26 cellular contexts compared by ENCODE assay signal in the genomic region with DNA sequence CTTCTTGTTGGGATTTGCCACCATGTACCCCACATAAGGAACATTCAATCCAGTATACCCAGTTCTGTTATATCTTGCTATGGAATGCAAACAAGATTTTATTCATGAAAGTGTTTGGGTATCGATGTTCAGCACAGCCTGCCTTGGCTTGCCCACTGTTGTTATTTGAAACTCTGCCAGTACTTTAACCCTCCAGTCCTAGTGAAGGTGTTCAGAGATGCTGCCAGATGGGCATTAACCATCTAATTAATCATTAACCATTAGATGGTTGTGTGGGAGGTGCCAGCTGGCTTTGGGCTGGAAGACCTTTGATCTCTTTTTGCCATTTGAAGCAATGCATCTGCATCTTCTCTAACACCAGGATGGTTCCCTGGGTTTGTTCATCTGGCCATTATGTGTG.
A peak's percentile ranks its signal among the peaks of the same experiment; 100 is the strongest.
DNase-seq lines count a peak whose midpoint lies in the region; ATAC-seq and TF ChIP-seq lines count a peak whose summit lies in the region.
"Had no signal": no experiment of that assay in that cellular context is flagged by ENCODE, and none has a peak within 500 bp of the region (broad histone marks: within the 10 kb centered on the region; RNA-seq: fewer than 3 reads in every experiment).

No MANE protein-coding gene starts in this region.

- ATAC-seq in GM18861 (IDR thresholded peaks at IDR 0.05; ENCODE audit: unreplicated experiment) (peak; percentile 61), HG03432 (IDR thresholded peaks at IDR 0.05; ENCODE audit: unreplicated experiment) (peak; percentile 52), esophagus mucosa (peak; percentile 81)
- ATAC-seq: activated CD4-positive, alpha-beta T cell treated with anti-CD3 and anti-CD28 coated beads for 36 hours; gastroesophageal sphincter; psoas muscle; stimulated activated naive CD8-positive, alpha-beta T cell treated with anti-CD3 and anti-CD28 coated beads, Interleukin-15, Interleukin-2, amounts not matched to agents 100 U/mL and 50 U/mL, for 24 hours had no signal

- DNase-seq in NCI-H1092 treated with DMSO at 0.1 percent for 48 hours (lab: John Stamatoyannopoulos, UW) (no peak), NCI-H1436 treated with DMSO at 0.1 percent for 48 hours (lab: John Stamatoyannopoulos, UW) (no peak), epidermal melanocyte (ENCODE audit: insufficient read length, low spot score) (no peak), mucosa of gallbladder (ENCODE audit: low spot score) (no peak)
- DNase-seq: activated CD4-positive, alpha-beta T cell treated with anti-CD3 and anti-CD28 coated beads for 36 hours; activated effector memory CD4-positive, alpha-beta T cell treated with Interleukin-2 at 50 U/mL for 16 hours; aorta; CD4-positive, CD25-positive, alpha-beta regulatory T cell; mesendoderm; NCI-H1694; NCI-H510A; psoas muscle; Right ventricle myocardium superior; stimulated activated naive CD8-positive, alpha-beta T cell treated with anti-CD3 and anti-CD28 coated beads, Interleukin-15, Interleukin-2, amounts not matched to agents 100 U/mL and 50 U/mL, for 24 hours; testis had no signal

- TF ChIP-seq CTCF in 22Rv1 (IDR thresholded peaks at IDR 0.05) = no peak

- H3K27ac ChIP-seq in 22Rv1 = peak overlapping the region; percentile 73
- H3K27ac ChIP-seq: cardiac muscle cell, coronary artery, gastroesophageal sphincter, hepatocyte, KMS-11, neutrophil, psoas muscle, testis, vagina had no signal
